Comparison of ENCODE assay signal across 12 cellular contexts in genomic region chr2:123468071-123468470, GRCh38.
"Had no signal": no experiment of that assay in that cellular context is flagged by ENCODE, and none has a peak within 500 bp of the region (broad histone marks: within the 10 kb centered on the region; RNA-seq: fewer than 3 reads in every experiment).

No MANE protein-coding gene starts in this region.

- H3K27me3 ChIP-seq: ovary, upper lobe of left lung had no signal

- H3K4me3 ChIP-seq: ovary, upper lobe of left lung had no signal

- H3K27ac ChIP-seq: ovary, upper lobe of left lung had no signal

- H3K9me3 ChIP-seq: ovary, upper lobe of left lung had no signal

- H3K36me3 ChIP-seq: ovary, upper lobe of left lung had no signal

- ATAC-seq: activated naive CD4-positive, alpha-beta T cell treated with anti-CD3 and anti-CD28 coated beads, Interleukin-2, amount 50 U/mL, for 72 hours; stimulated activated naive CD8-positive, alpha-beta T cell treated with anti-CD3 and anti-CD28 coated beads, Interleukin-15, Interleukin-2, amounts not matched to agents 100 U/mL and 50 U/mL, for 24 hours had no signal

- DNase-seq: activated B cell treated with CpG ODN at 0.5 μM for 24 hours; activated CD4-positive, alpha-beta T cell treated with anti-CD3 and anti-CD28 coated beads, Interleukin-2, amount 10 ng/mL, durations not matched to agents 7 days and 5 days; activated effector memory CD4-positive, alpha-beta T cell treated with Interleukin-2 at 50 U/mL for 16 hours; activated T-cell treated with anti-CD3 and anti-CD28 coated beads, Interleukin-2, amount 50 U/mL, for 24 hours; amniotic stem cell; hippocampal formation; nephron progenitor cell; ovary; stimulated activated CD4-positive, alpha-beta T cell treated with anti-CD3 and anti-CD28 coated beads, Interleukin-2, amount 100 ng/mL, for 48 hours; stimulated activated naive CD8-positive, alpha-beta T cell treated with anti-CD3 and anti-CD28 coated beads, Interleukin-15, Interleukin-2, amounts not matched to agents 100 U/mL and 50 U/mL, for 24 hours; upper lobe of left lung had no signal

- H3K4me1 ChIP-seq: upper lobe of left lung had no signal
